In genomic region chr5:140988036-140988997, GRCh38 we compare ENCODE assay signal across 27 cellular contexts.
DNase-seq lines count a peak whose midpoint lies in the region; ATAC-seq and TF ChIP-seq lines count a peak whose summit lies in the region.
"Had no signal": no experiment of that assay in that cellular context is flagged by ENCODE, and none has a peak within 500 bp of the region (broad histone marks: within the 10 kb centered on the region; RNA-seq: fewer than 3 reads in every experiment).

No MANE protein-coding gene starts in this region.

- DNase-seq in DMS53 (lab: John Stamatoyannopoulos, UW) (peak; percentile 54), DMS53 treated with DMSO at 0.1 percent for 48 hours (lab: John Stamatoyannopoulos, UW; ENCODE audit: unreplicated experiment) (no peak), RWPE2 (ENCODE audit: low spot score) (no peak), islet precursor cell (peak; percentile 90), putamen (ENCODE audit: low spot score) (peak; percentile 24)
- DNase-seq: activated B cell treated with CpG ODN at 0.5 μM for 24 hours; activated CD4-positive, alpha-beta memory T cell treated with anti-CD3 and anti-CD28 coated beads, Interleukin-2, amount 10 ng/mL, durations not matched to agents 7 days and 5 days; activated naive CD4-positive, alpha-beta T cell treated with Interleukin-2 at 50 U/mL for 16 hours; amygdala; CD8-positive, alpha-beta memory T cell; IMR-90; MG63; midbrain; NCI-H1417 treated with DMSO at 0.1 percent for 48 hours; NCI-H82; nephron progenitor cell; SJCRH30; stimulated activated CD4-positive, alpha-beta T cell treated with anti-CD3 and anti-CD28 coated beads, Interleukin-2, amount 100 ng/mL, for 48 hours; stimulated activated naive CD4-positive, alpha-beta T cell treated with Interleukin-2 at 50 U/mL for 16 hours; tibial artery had no signal

- ATAC-seq in RWPE2 (ENCODE audit: low read depth) (peak; percentile 74), GM18868 (IDR thresholded peaks at IDR 0.05; ENCODE audit: unreplicated experiment) (no peak), GM21381 (IDR thresholded peaks at IDR 0.05; ENCODE audit: unreplicated experiment) (no peak), GM19467 (IDR thresholded peaks at IDR 0.05; ENCODE audit: unreplicated experiment) (no peak)

- H3K27ac ChIP-seq in RWPE2 (ENCODE audit: poor library complexity, severe bottlenecking): no peak overlapping the region
- H3K27ac ChIP-seq: 22Rv1, SJCRH30, skin epidermis, tibial artery had no signal

- H3K36me3 ChIP-seq in RWPE2 (ENCODE audit: low read depth): 0 out of 2 replicates have a peak, but pooled peaks cover under 1% of the 10 kb centered on the region
- H3K36me3 ChIP-seq: MG63, SJCRH30, tibial artery had no signal

- no peak overlapping the region for H3K4me3 ChIP-seq in RWPE2 (ENCODE audit: severe bottlenecking)
- H3K4me3 ChIP-seq: cardiac muscle cell, dorsolateral prefrontal cortex, MG63, SJCRH30, skin epidermis, tibial artery had no signal

- H3K27me3 ChIP-seq in RWPE2 (ENCODE audit: insufficient read depth, poor library complexity, severe bottlenecking): no peaks in the 10 kb centered on the region
- H3K27me3 ChIP-seq: cardiac muscle cell, dorsolateral prefrontal cortex, MG63, SJCRH30, tibial artery had no signal

- no peaks in the 10 kb centered on the region for H3K9me3 ChIP-seq in RWPE2 (ENCODE audit: severe bottlenecking)
- H3K9me3 ChIP-seq: MG63, SJCRH30, tibial artery had no signal

- peaks cover 16% of the 10 kb centered on the region for H3K4me1 ChIP-seq in RWPE2 (ENCODE audit: insufficient read depth, poor library complexity, severe bottlenecking)
- H3K4me1 ChIP-seq: SJCRH30, tibial artery had no signal

- no peak for TF ChIP-seq CTCF in RWPE2 (IDR thresholded peaks at IDR 0.05; ENCODE audit: poor library complexity, severe bottlenecking)

Comparison
In these comparisons a context has a peak if more than half of its experiments do, and no peak if none do; other contexts are left out.
1. DNase-seq: peak in DMS53 (single experiment), islet precursor cell (single experiment) and putamen (single experiment); none in DMS53 treated with DMSO at 0.1 percent for 48 hours (single experiment) and RWPE2 (single experiment).